11 cellular contexts compared by ENCODE assay signal in genomic region chr3:9316881-9317341, GRCh38. TPM values are rescaled to one million over a fixed set of nuclear protein-coding genes. Genes with fewer than 3 reads are reported as not detected.
DNase-seq lines count a peak whose midpoint lies in the region; ATAC-seq and TF ChIP-seq lines count a peak whose summit lies in the region.
"Had no signal": no experiment of that assay in that cellular context is flagged by ENCODE, and none has a peak within 500 bp of the region (broad histone marks: within the 10 kb centered on the region; RNA-seq: fewer than 3 reads in every experiment).

No MANE protein-coding gene starts in this region.

- TF ChIP-seq CTCF in foreskin fibroblast (IDR thresholded peaks at IDR 0.05; ENCODE audit: low read depth, low read length) (no peak), neural progenitor cell (IDR thresholded peaks at IDR 0.05) (no peak)

- H3K27me3 Mint-ChIP-seq in neural progenitor cell (ENCODE audit: insufficient read depth, low read depth) = peaks cover 12% of the 10 kb centered on the region

- H3K4me3 ChIP-seq in foreskin fibroblast (ENCODE audit: low read depth in 1 of 2, low read length in 2 of 2) = peak overlapping the region; percentile 35 to 44
- peak overlapping the region; percentile 24 for H3K4me3 ChIP-seq in neural progenitor cell

- no peaks in the 10 kb centered on the region for H3K9me3 ChIP-seq in neural progenitor cell (ENCODE audit: low read depth)

- ATAC-seq in Right ventricle myocardium inferior = peak; percentile 56
- ATAC-seq in GM18873 (IDR thresholded peaks at IDR 0.05; ENCODE audit: low FRiP score, unreplicated experiment) = no peak
- no peak for ATAC-seq in activated CD4-positive, CD25-positive, alpha-beta regulatory T cell treated with anti-CD3 and anti-CD28 coated beads, Interleukin-2, amount 50 U/mL, for 24 hours
- no peak for ATAC-seq in GM18498 (IDR thresholded peaks at IDR 0.05; ENCODE audit: unreplicated experiment)

- H3K36me3 ChIP-seq in neural progenitor cell = no peaks in the 10 kb centered on the region

- no peaks in the 10 kb centered on the region for H4K20me1 ChIP-seq in neural progenitor cell (ENCODE audit: low read depth)

- H3K4me1 ChIP-seq in neural progenitor cell = peaks cover 46% of the 10 kb centered on the region

- H3K27me3 ChIP-seq in neural progenitor cell = no peaks in the 10 kb centered on the region

- H3K9ac ChIP-seq in neural progenitor cell = no peak overlapping the region

- peaks cover 51% of the 10 kb centered on the region for H3K4me1 Mint-ChIP-seq in neural progenitor cell

- intact Hi-C loops in Right ventricle myocardium inferior (cut with DNase I) = no loop called here
- intact Hi-C loops in cardiac septum (cut with DNase I) = no loop called here

- no peak overlapping the region for H2AFZ ChIP-seq in neural progenitor cell (replicated peaks)

- H3K4me2 ChIP-seq in neural progenitor cell = peak overlapping the region; percentile 71

- DNase-seq in Right ventricle myocardium inferior (ENCODE audit: missing footprints) (peak; percentile 50), cardiac septum (ENCODE audit: low spot score) (no peak), foreskin fibroblast (peak; percentile 48 to 70), neural progenitor cell (ENCODE audit: low spot score) (peak; percentile 83), DMS53 (lab: John Stamatoyannopoulos, UW) (no peak)
- DNase-seq: AML-193, NCI-H2029 had no signal

- peak overlapping the region; percentile 95 for H3K27ac ChIP-seq in neural progenitor cell

- peaks cover 7% of the 10 kb centered on the region for H3K9me3 Mint-ChIP-seq in neural progenitor cell
- H3K9me3 Mint-ChIP-seq: activated T-helper 1 cell treated with anti-CD3 and anti-CD28 coated beads, Interleukin-12 subunit alpha, Interleukin-12 subunit beta, Interleukin-2, Interleukin-4 antibody, amounts not matched to agents 30 ng/mL and 10 ng/mL and 1 ng/mL, durations not matched to agents 14 hours and 24 hours and 36 hours had no signal

- peak overlapping the region; percentile 100 for H3K27ac Mint-ChIP-seq in neural progenitor cell
- H3K27ac Mint-ChIP-seq: activated T-helper 1 cell treated with anti-CD3 and anti-CD28 coated beads, Interleukin-12 subunit alpha, Interleukin-12 subunit beta, Interleukin-2, Interleukin-4 antibody, amounts not matched to agents 30 ng/mL and 10 ng/mL and 1 ng/mL, durations not matched to agents 14 hours and 24 hours and 36 hours had no signal

- no peaks in the 10 kb centered on the region for H3K79me2 ChIP-seq in neural progenitor cell (ENCODE audit: low read depth)

- peaks cover 5% of the 10 kb centered on the region for H3K36me3 Mint-ChIP-seq in neural progenitor cell

- peaks cover 33% of the 10 kb centered on the region for H3F3A ChIP-seq in neural progenitor cell (ENCODE audit: low read depth)

- H3K4me3 Mint-ChIP-seq in neural progenitor cell = peak overlapping the region; percentile 63
- H3K4me3 Mint-ChIP-seq: activated T-helper 1 cell treated with anti-CD3 and anti-CD28 coated beads, Interleukin-12 subunit alpha, Interleukin-12 subunit beta, Interleukin-2, Interleukin-4 antibody, amounts not matched to agents 30 ng/mL and 10 ng/mL and 1 ng/mL, durations not matched to agents 14 hours and 24 hours and 36 hours had no signal

RNA-seq across cellular contexts. Expression of gene THUMPD3, which starts 45.9 kb away (rescaled TPM):
- total RNA-seq in Right ventricle myocardium inferior = 48.3 TPM
- 53.5 TPM for total RNA-seq in cardiac septum
- 20.5 and 23.9 TPM in 2 replicates for total RNA-seq in neural progenitor cell (ENCODE audit: low replicate concordance)

Comparison
In these comparisons a context has a peak if more than half of its experiments do, and no peak if none do; other contexts are left out.
1. DNase-seq: peak in Right ventricle myocardium inferior (single experiment), foreskin fibroblast (2 of 2) and neural progenitor cell (single experiment); none in cardiac septum (single experiment) and DMS53 (single experiment).